Comparison of ENCODE assay signal across 8 cellular contexts in the genomic region with DNA sequence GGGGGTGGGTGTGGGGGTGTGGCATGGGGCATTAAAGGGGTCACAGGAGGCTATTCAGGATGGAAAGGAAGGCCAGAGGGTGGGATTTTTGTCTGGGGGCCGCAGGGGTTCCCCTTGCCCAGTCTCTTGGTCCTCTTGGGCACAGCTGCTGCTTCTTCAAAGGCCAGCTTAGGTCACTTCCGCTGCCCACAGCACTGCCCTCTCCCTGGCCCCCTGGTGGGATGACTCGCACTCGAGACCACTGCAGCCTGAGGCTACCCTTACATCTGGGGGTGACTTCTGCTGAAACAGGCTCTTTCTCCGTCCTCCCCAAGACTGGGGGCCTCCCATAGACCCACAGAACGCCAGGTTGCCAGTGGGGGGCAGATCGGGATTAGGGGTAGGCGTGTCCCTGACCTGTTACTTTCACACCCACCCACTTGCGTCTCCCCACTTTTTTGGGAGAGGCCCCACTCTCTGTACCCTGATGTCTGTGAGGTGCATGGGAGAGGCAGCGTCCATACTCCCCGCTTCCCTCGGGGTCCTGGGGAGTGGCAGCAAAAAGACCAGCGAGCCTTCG. TPM values are rescaled to one million over a fixed set of nuclear protein-coding genes. Genes with fewer than 3 reads are reported as not detected.
DNase-seq lines count a peak whose midpoint lies in the region; ATAC-seq and TF ChIP-seq lines count a peak whose summit lies in the region.

No MANE protein-coding gene starts in this region.

- peak overlapping the region; percentile 72 for H3K4me3 Mint-ChIP-seq in activated CD4-positive, alpha-beta memory T cell treated with anti-CD3 and anti-CD28 coated beads for 36 hours

- no peak overlapping the region for H3K27ac ChIP-seq in iPS-20b (ENCODE audit: low read length)
- no peak overlapping the region for H3K27ac ChIP-seq in tibial artery

- ATAC-seq in Right ventricle myocardium inferior: no peak
- ATAC-seq in Right ventricle myocardium superior (ENCODE audit: poor library complexity): no peak
- no peak for ATAC-seq in HG03342 (IDR thresholded peaks at IDR 0.05; ENCODE audit: unreplicated experiment)

- H3K36me3 ChIP-seq in iPS-20b (ENCODE audit: insufficient read depth, low read depth, low read length): no peaks in the 10 kb centered on the region
- no peaks in the 10 kb centered on the region for H3K36me3 ChIP-seq in tibial artery

- CTCF ChIA-PET in activated CD4-positive, alpha-beta memory T cell treated with anti-CD3 and anti-CD28 coated beads for 36 hours (lab: Charles Lee): interaction anchor here (0.6 to 5.1 kb wide), 10 partner anchors 13 to 447 kb away, joined by 3 to 51 read pairs (median 4); no protein-coding TSS in a partner anchor

- intact Hi-C loops in Right ventricle myocardium inferior (cut with DNase I): loop anchor here (2.0 to 5.0 kb wide), 2 partner anchors 38 to 106 kb away; partner anchors contain the start of gene SAMD10
- intact Hi-C loops in Right ventricle myocardium superior (cut with DNase I): no loop called here
- intact Hi-C loops in activated CD4-positive, alpha-beta memory T cell treated with anti-CD3 and anti-CD28 coated beads for 36 hours (cut with micrococcal nuclease): loop anchor here (1.0 kb wide), 1 partner anchor 37 kb away; no protein-coding TSS in a partner anchor
- intact Hi-C loops in tibial artery (cut with DNase I; ENCODE audit: low total_unique reads): no loop called here

- H3K9me3 ChIP-seq in iPS-20b (ENCODE audit: insufficient read depth, low read depth, low read length) (no peaks in the 10 kb centered on the region), tibial artery (no peaks in the 10 kb centered on the region)

- peaks cover 20% of the 10 kb centered on the region for H3K4me1 Mint-ChIP-seq in activated CD4-positive, alpha-beta memory T cell treated with anti-CD3 and anti-CD28 coated beads for 36 hours (ENCODE audit: low read depth)

- peak overlapping the region; percentile 57 for H3K4me3 ChIP-seq in iPS-20b (ENCODE audit: low read length)
- peak overlapping the region; percentile 46 to 57 for H3K4me3 ChIP-seq in tibial artery

- DNase-seq in Right ventricle myocardium inferior (ENCODE audit: missing footprints) (peak; percentile 59), Right ventricle myocardium superior (no peak), tibial artery (no peak), DMS 273 (lab: John Stamatoyannopoulos, UW; ENCODE audit: unreplicated experiment) (no peak), anterior cingulate cortex (lab: John Stamatoyannopoulos, UW) (no peak)
- DNase-seq in activated CD4-positive, alpha-beta memory T cell treated with anti-CD3 and anti-CD28 coated beads for 36 hours: peak; percentile 13

- POLR2A ChIA-PET in activated CD4-positive, alpha-beta memory T cell treated with anti-CD3 and anti-CD28 coated beads for 36 hours (lab: Charles Lee): interaction anchor here (0.6 to 1.3 kb wide), 2 partner anchors 73 to 297 kb away, joined by 3 read pairs; no protein-coding TSS in a partner anchor

- no peak overlapping the region for H3K9ac ChIP-seq in iPS-20b (ENCODE audit: low read depth, low read length)

- H3K4me1 ChIP-seq in iPS-20b (ENCODE audit: insufficient read depth, low read length): peaks cover 11% of the 10 kb centered on the region
- peaks cover 0 to 52% (median 29%) of the 10 kb centered on the region in 4 donors for H3K4me1 ChIP-seq in tibial artery

- peaks cover 5% of the 10 kb centered on the region for H3K9me3 Mint-ChIP-seq in activated CD4-positive, alpha-beta memory T cell treated with anti-CD3 and anti-CD28 coated beads for 36 hours

- H3K27me3 Mint-ChIP-seq in activated CD4-positive, alpha-beta memory T cell treated with anti-CD3 and anti-CD28 coated beads for 36 hours: peaks cover 3% of the 10 kb centered on the region

- no peak for TF ChIP-seq CTCF in tibial artery (IDR thresholded peaks at IDR 0.05)

- no peak overlapping the region for H3K27ac Mint-ChIP-seq in activated CD4-positive, alpha-beta memory T cell treated with anti-CD3 and anti-CD28 coated beads for 36 hours

- H3K27me3 ChIP-seq in iPS-20b (ENCODE audit: insufficient read depth, low read length) (peaks cover 68% of the 10 kb centered on the region), tibial artery (peaks cover 3 to 33% of the 10 kb centered on the region in 2 donors)

- H3K36me3 Mint-ChIP-seq in activated CD4-positive, alpha-beta memory T cell treated with anti-CD3 and anti-CD28 coated beads for 36 hours: no peaks in the 10 kb centered on the region

RNA-seq across cellular contexts. Expression of gene LKAAEAR1, which starts 1.3 kb away (rescaled TPM):
- total RNA-seq in Right ventricle myocardium inferior (not detected), Right ventricle myocardium superior (not detected)
- not detected for total RNA-seq in activated CD4-positive, alpha-beta memory T cell treated with anti-CD3 and anti-CD28 coated beads for 36 hours

RNA-seq across cellular contexts. Expression of gene OPRL1, which starts 3.0 kb away (rescaled TPM):
- total RNA-seq in Right ventricle myocardium inferior (0.49 TPM), Right ventricle myocardium superior (0.75 TPM)
- total RNA-seq in activated CD4-positive, alpha-beta memory T cell treated with anti-CD3 and anti-CD28 coated beads for 36 hours: under 1 TPM; 0.63 to 0.71 TPM

RNA-seq across cellular contexts. Expression of gene RGS19, which starts 3.6 kb away (rescaled TPM):
- total RNA-seq in Right ventricle myocardium inferior (6.6 TPM), Right ventricle myocardium superior (6.7 TPM)
- 10 to 100 TPM; 43.2 to 44.4 TPM for total RNA-seq in activated CD4-positive, alpha-beta memory T cell treated with anti-CD3 and anti-CD28 coated beads for 36 hours

RNA-seq across cellular contexts. Expression of gene TCEA2, which starts 19.9 kb away (rescaled TPM):
- total RNA-seq in Right ventricle myocardium inferior (39.0 TPM), Right ventricle myocardium superior (34.6 TPM)
- total RNA-seq in activated CD4-positive, alpha-beta memory T cell treated with anti-CD3 and anti-CD28 coated beads for 36 hours: 10 to 100 TPM; 27.3 to 29.9 TPM

RNA-seq across cellular contexts. Expression of gene NPBWR2, which starts 24.5 kb away (rescaled TPM):
- total RNA-seq in Right ventricle myocardium inferior (not detected), Right ventricle myocardium superior (not detected)
- total RNA-seq in activated CD4-positive, alpha-beta memory T cell treated with anti-CD3 and anti-CD28 coated beads for 36 hours: not detected

Comparison
In these comparisons a context has a peak if more than half of its experiments do, and no peak if none do; other contexts are left out.
1. DNase-seq: peak in Right ventricle myocardium inferior (single experiment) and activated CD4-positive, alpha-beta memory T cell treated with anti-CD3 and anti-CD28 coated beads for 36 hours (single experiment); none in Right ventricle myocardium superior (single experiment), tibial artery (0 of 2), DMS 273 (single experiment) and anterior cingulate cortex (0 of 58).
2. intact Hi-C loops: an anchor here in Right ventricle myocardium inferior (2.0 to 5.0 kb wide) and activated CD4-positive, alpha-beta memory T cell treated with anti-CD3 and anti-CD28 coated beads for 36 hours (1.0 kb wide); none called in Right ventricle myocardium superior and tibial artery.